ENCODE assay signal across 17 cellular contexts in the genomic region with DNA sequence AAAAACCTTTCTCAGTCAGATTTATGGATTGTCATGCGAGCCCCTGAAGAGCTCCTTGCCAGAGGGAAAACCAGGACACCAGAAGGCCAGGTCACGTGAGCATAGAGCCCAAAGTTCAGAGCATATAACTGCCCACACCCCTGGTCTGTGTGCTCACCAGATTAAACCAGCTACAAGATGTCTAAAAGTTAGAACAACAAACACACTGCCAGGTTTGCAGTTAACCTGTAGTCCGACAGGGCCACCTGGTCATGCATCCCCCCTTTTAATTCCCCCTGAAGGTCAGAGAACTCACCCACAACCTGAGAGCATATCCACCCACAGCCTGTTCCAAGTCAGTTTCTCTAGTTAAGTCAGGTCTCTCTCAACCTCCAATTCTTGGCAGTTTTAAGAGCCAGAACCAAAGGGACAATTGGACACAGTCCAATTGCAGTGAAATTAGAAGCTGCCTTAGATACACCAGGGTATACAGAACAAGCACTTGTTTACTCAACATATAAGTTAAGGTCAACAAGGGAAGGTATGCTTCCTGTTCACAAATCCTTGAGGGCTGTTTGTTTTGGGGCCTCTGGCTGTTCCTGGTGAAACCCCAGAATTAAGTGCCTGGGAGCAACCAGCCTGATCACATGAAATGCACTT.
DNase-seq lines count a peak whose midpoint lies in the region; ATAC-seq lines count a peak whose summit lies in the region.
"Had no signal": no experiment of that assay in that cellular context is flagged by ENCODE, and none has a peak within 500 bp of the region (broad histone marks: within the 10 kb centered on the region; RNA-seq: fewer than 3 reads in every experiment).

No MANE protein-coding gene starts in this region.

- no peak overlapping the region for H3K9ac ChIP-seq in adipocyte (ENCODE audit: low read length)
- H3K9ac ChIP-seq in mucosa of rectum (ENCODE audit: low read depth in 1 of 2, low read length in 2 of 2) = peak overlapping the region; percentile 4 to 46

- H3K27me3 ChIP-seq in adipocyte (replicated peaks; ENCODE audit: control insufficient read depth, insufficient read depth, low read length) (no peaks in the 10 kb centered on the region), mucosa of rectum (ENCODE audit: control insufficient read depth in 2 of 2, insufficient read depth in 2 of 2, low read length in 2 of 2) (no peaks in the 10 kb centered on the region)
- H3K27me3 ChIP-seq: gastrocnemius medialis, sigmoid colon had no signal

- ATAC-seq in GM18498 (IDR thresholded peaks at IDR 0.05; ENCODE audit: unreplicated experiment) (no peak), GM18502 (IDR thresholded peaks at IDR 0.05; ENCODE audit: poor library complexity, unreplicated experiment) (no peak)
- ATAC-seq: gastrocnemius medialis, Right ventricle myocardium inferior, T-helper 17 cell had no signal

- peak; percentile 24 for DNase-seq in DMS79 (lab: John Stamatoyannopoulos, UW)
- peak; percentile 13 for DNase-seq in NCI-H1092 (lab: John Stamatoyannopoulos, UW)
- peak; percentile 1 for DNase-seq in adipocyte (ENCODE audit: low read depth)
- DNase-seq in dedifferentiated amniotic fluid mesenchymal stem cell (ENCODE audit: extremely low spot score) = no peak
- no peak for DNase-seq in EL
- DNase-seq: activated CD4-positive, alpha-beta T cell treated with anti-CD3 and anti-CD28 coated beads for 1 hour; activated effector memory CD4-positive, alpha-beta T cell treated with anti-CD3 and anti-CD28 coated beads, Interleukin-2, amount 50 U/mL, for 16 hours; amygdala; gastrocnemius medialis; NCI-H2107; sigmoid colon; stimulated activated CD4-positive, alpha-beta T cell treated with anti-CD3 and anti-CD28 coated beads, Interleukin-2, amount 100 ng/mL, for 48 hours; T-helper 17 cell had no signal

- H3K36me3 ChIP-seq in adipocyte (ENCODE audit: control insufficient read depth, insufficient read depth, low read length, severe bottlenecking) = no peaks in the 10 kb centered on the region
- H3K36me3 ChIP-seq in mucosa of rectum (ENCODE audit: control insufficient read depth in 2 of 2, insufficient read depth in 2 of 2, low read length in 2 of 2) = no peaks in the 10 kb centered on the region
- H3K36me3 ChIP-seq: gastrocnemius medialis, sigmoid colon had no signal

- H3K4me1 ChIP-seq in adipocyte (ENCODE audit: control insufficient read depth, insufficient read depth, low read length) = peaks cover 9% of the 10 kb centered on the region
- H3K4me1 ChIP-seq in mucosa of rectum (ENCODE audit: control insufficient read depth in 2 of 2, insufficient read depth in 2 of 2, low read length in 2 of 2) = peaks cover 2 to 29% of the 10 kb centered on the region in 2 donors
- H3K4me1 ChIP-seq: gastrocnemius medialis had no signal

- no peak overlapping the region for H3K4me3 ChIP-seq in adipocyte (ENCODE audit: low read length)
- peak overlapping the region; percentile 1 to 33 for H3K4me3 ChIP-seq in mucosa of rectum (ENCODE audit: low read length in 2 of 2)
- H3K4me3 ChIP-seq: gastrocnemius medialis, sigmoid colon had no signal

- H3K27ac ChIP-seq in mucosa of rectum (ENCODE audit: low read depth in 2 of 2, low read length in 2 of 2) = peak overlapping the region; percentile 79 to 88
- H3K27ac ChIP-seq: gastrocnemius medialis, sigmoid colon had no signal

- H3K9me3 ChIP-seq in adipocyte (ENCODE audit: control insufficient read depth, low read length) (no peaks in the 10 kb centered on the region), mucosa of rectum (ENCODE audit: control insufficient read depth in 2 of 2, low read length in 2 of 2) (no peaks in the 10 kb centered on the region)
- H3K9me3 ChIP-seq: gastrocnemius medialis, sigmoid colon had no signal

Comparison
In these comparisons a context has a peak if more than half of its experiments do, and no peak if none do; other contexts are left out.
1. DNase-seq: peak in DMS79 (single experiment), NCI-H1092 (single experiment) and adipocyte (single experiment); none in dedifferentiated amniotic fluid mesenchymal stem cell (single experiment) and EL (single experiment).